Comparison of ENCODE assay signal across 1 cellular context in the genomic region with DNA sequence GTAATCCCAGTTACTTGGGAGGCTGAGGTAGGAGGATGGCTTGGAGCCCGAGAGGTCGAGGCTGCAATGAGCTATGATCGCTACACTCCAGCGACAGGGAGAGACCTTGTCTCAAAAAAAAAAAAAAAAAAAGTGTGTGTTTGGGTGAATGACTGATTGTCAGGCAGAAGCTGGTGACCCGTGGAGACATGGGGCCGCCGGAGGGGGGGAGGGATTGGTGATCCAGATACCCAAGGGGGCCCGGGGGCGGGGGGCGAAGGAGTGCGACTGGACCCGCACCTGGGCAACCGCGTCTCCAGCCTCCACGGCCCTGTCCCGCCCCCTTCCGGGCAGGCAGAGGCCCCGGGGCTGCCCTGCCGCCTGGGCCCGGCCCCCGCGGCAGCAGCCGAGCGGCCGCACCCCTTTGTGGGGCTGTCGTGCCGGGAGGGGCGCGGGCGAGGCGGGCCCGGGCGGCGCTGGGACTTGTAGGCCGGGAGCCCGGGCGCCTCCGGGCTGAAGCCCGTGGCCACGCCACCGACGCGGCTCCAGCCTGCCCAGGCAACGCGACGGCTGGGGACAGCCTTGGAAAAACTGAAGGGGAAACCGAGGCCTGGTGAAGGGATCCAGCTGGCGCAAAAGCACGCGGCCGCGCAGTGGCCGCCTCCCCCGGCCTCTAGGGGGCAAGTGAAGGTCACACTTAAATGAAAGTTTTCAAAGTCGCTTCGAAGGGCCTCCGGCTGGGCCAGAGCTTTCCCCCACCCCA.
TF ChIP-seq lines count a peak whose summit lies in the region.

No MANE protein-coding gene starts in this region.

TF ChIP-seq in K562, 482 proteins besides CTCF, POLR2A, EP300 and RAD21 (continued from another document and continues in another):
- TF ChIP-seq, protein P1, sequence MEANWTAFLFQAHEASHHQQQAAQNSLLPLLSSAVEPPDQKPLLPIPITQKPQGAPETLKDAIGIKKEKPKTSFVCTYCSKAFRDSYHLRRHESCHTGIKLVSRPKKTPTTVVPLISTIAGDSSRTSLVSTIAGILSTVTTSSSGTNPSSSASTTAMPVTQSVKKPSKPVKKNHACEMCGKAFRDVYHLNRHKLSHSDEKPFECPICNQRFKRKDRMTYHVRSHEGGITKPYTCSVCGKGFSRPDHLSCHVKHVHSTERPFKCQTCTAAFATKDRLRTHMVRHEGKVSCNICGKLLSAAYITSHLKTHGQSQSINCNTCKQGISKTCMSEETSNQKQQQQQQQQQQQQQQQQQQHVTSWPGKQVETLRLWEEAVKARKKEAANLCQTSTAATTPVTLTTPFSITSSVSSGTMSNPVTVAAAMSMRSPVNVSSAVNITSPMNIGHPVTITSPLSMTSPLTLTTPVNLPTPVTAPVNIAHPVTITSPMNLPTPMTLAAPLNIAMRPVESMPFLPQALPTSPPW (CRISPR knock-in tag; IDR thresholded peaks at IDR 0.05) = peak; percentile 97
- TF ChIP-seq, protein P2, sequence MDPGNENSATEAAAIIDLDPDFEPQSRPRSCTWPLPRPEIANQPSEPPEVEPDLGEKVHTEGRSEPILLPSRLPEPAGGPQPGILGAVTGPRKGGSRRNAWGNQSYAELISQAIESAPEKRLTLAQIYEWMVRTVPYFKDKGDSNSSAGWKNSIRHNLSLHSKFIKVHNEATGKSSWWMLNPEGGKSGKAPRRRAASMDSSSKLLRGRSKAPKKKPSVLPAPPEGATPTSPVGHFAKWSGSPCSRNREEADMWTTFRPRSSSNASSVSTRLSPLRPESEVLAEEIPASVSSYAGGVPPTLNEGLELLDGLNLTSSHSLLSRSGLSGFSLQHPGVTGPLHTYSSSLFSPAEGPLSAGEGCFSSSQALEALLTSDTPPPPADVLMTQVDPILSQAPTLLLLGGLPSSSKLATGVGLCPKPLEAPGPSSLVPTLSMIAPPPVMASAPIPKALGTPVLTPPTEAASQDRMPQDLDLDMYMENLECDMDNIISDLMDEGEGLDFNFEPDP (CRISPR knock-in tag; IDR thresholded peaks at IDR 0.05) = no peak
- TF ChIP-seq KDM5B (IDR thresholded peaks at IDR 0.05; ENCODE audit: insufficient replicate concordance, low read depth, low read length) (peak; percentile 56), ESRRA (IDR thresholded peaks at IDR 0.05; ENCODE audit: borderline replicate concordance, low read depth) (peak; percentile 98), YY1 (IDR thresholded peaks at IDR 0.05; ENCODE audit: borderline replicate concordance in 1 of 3, control insufficient read depth in 1 of 3, extremely low read depth in 1 of 3, insufficient read depth in 3 of 3, insufficient read length in 1 of 3, insufficient replicate concordance in 2 of 3, low read depth in 1 of 3, low read length in 2 of 3) (peak in 2 of 3 experiments; percentile 39 to 51), KLF1 (tag; IDR thresholded peaks at IDR 0.05) (peak; percentile 86), HNRNPL (IDR thresholded peaks at IDR 0.05; ENCODE audit: low read depth, low read length) (peak; percentile 85), SMAD4 (CRISPR knock-in tag; conservative IDR thresholded peaks at IDR 0.05) (peak; percentile 69), ZNF766 (CRISPR knock-in tag; conservative IDR thresholded peaks at IDR 0.05) (peak; percentile 51; the same call in 1 of the 2 replicates), LEF1 (IDR thresholded peaks at IDR 0.05) (no peak), RBM34 (IDR thresholded peaks at IDR 0.05; ENCODE audit: borderline replicate concordance, insufficient read depth, low read length) (no peak), CBFA2T2 (conservative IDR thresholded peaks at IDR 0.05) (no peak), SIN3A (IDR thresholded peaks at IDR 0.05; ENCODE audit: borderline replicate concordance in 2 of 2, control insufficient read depth in 1 of 2, low read depth in 2 of 2, low read length in 2 of 2) (peak in 1 of 2 experiments; percentile 72; a peak in 1 of 4 replicates), SPI1 (IDR thresholded peaks at IDR 0.05; ENCODE audit: borderline replicate concordance, low read depth, low read length) (no peak), CBFA2T3 (IDR thresholded peaks at IDR 0.05) (no peak), POU5F1 (IDR thresholded peaks at IDR 0.05; ENCODE audit: borderline replicate concordance, low read depth, low read length, partially characterized antibody) (no peak), GTF2E2 (tag; IDR thresholded peaks at IDR 0.05) (0 out of 2 replicates have a peak, but pooled peaks have one; percentile 4)
- TF ChIP-seq, protein P3, sequence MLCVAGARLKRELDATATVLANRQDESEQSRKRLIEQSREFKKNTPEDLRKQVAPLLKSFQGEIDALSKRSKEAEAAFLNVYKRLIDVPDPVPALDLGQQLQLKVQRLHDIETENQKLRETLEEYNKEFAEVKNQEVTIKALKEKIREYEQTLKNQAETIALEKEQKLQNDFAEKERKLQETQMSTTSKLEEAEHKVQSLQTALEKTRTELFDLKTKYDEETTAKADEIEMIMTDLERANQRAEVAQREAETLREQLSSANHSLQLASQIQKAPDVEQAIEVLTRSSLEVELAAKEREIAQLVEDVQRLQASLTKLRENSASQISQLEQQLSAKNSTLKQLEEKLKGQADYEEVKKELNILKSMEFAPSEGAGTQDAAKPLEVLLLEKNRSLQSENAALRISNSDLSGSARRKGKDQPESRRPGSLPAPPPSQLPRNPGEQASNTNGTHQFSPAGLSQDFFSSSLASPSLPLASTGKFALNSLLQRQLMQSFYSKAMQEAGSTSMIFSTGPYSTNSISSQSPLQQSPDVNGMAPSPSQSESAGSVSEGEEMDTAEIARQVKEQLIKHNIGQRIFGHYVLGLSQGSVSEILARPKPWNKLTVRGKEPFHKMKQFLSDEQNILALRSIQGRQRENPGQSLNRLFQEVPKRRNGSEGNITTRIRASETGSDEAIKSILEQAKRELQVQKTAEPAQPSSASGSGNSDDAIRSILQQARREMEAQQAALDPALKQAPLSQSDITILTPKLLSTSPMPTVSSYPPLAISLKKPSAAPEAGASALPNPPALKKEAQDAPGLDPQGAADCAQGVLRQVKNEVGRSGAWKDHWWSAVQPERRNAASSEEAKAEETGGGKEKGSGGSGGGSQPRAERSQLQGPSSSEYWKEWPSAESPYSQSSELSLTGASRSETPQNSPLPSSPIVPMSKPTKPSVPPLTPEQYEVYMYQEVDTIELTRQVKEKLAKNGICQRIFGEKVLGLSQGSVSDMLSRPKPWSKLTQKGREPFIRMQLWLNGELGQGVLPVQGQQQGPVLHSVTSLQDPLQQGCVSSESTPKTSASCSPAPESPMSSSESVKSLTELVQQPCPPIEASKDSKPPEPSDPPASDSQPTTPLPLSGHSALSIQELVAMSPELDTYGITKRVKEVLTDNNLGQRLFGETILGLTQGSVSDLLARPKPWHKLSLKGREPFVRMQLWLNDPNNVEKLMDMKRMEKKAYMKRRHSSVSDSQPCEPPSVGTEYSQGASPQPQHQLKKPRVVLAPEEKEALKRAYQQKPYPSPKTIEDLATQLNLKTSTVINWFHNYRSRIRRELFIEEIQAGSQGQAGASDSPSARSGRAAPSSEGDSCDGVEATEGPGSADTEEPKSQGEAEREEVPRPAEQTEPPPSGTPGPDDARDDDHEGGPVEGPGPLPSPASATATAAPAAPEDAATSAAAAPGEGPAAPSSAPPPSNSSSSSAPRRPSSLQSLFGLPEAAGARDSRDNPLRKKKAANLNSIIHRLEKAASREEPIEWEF (CRISPR knock-in tag; IDR thresholded peaks at IDR 0.05) = peak; percentile 47
- TF ChIP-seq, protein P4, sequence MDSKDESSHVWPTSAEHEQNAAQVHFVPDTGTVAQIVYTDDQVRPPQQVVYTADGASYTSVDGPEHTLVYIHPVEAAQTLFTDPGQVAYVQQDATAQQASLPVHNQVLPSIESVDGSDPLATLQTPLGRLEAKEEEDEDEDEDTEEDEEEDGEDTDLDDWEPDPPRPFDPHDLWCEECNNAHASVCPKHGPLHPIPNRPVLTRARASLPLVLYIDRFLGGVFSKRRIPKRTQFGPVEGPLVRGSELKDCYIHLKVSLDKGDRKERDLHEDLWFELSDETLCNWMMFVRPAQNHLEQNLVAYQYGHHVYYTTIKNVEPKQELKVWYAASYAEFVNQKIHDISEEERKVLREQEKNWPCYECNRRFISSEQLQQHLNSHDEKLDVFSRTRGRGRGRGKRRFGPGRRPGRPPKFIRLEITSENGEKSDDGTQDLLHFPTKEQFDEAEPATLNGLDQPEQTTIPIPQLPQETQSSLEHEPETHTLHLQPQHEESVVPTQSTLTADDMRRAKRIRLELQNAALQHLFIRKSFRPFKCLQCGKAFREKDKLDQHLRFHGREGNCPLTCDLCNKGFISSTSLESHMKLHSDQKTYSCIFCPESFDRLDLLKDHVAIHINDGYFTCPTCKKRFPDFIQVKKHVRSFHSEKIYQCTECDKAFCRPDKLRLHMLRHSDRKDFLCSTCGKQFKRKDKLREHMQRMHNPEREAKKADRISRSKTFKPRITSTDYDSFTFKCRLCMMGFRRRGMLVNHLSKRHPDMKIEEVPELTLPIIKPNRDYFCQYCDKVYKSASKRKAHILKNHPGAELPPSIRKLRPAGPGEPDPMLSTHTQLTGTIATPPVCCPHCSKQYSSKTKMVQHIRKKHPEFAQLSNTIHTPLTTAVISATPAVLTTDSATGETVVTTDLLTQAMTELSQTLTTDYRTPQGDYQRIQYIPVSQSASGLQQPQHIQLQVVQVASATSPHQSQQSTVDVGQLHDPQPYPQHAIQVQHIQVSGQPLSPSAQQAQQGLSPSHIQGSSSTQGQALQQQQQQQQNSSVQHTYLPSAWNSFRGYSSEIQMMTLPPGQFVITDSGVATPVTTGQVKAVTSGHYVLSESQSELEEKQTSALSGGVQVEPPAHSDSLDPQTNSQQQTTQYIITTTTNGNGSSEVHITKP (IDR thresholded peaks at IDR 0.05; ENCODE audit: partially characterized antibody) = peak; percentile 26
- TF ChIP-seq, protein P5, sequence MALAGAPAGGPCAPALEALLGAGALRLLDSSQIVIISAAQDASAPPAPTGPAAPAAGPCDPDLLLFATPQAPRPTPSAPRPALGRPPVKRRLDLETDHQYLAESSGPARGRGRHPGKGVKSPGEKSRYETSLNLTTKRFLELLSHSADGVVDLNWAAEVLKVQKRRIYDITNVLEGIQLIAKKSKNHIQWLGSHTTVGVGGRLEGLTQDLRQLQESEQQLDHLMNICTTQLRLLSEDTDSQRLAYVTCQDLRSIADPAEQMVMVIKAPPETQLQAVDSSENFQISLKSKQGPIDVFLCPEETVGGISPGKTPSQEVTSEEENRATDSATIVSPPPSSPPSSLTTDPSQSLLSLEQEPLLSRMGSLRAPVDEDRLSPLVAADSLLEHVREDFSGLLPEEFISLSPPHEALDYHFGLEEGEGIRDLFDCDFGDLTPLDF (CRISPR knock-in tag; IDR thresholded peaks at IDR 0.05) = 0 out of 2 replicates have a peak, but pooled peaks have one; percentile 49
- TF ChIP-seq, protein P6, sequence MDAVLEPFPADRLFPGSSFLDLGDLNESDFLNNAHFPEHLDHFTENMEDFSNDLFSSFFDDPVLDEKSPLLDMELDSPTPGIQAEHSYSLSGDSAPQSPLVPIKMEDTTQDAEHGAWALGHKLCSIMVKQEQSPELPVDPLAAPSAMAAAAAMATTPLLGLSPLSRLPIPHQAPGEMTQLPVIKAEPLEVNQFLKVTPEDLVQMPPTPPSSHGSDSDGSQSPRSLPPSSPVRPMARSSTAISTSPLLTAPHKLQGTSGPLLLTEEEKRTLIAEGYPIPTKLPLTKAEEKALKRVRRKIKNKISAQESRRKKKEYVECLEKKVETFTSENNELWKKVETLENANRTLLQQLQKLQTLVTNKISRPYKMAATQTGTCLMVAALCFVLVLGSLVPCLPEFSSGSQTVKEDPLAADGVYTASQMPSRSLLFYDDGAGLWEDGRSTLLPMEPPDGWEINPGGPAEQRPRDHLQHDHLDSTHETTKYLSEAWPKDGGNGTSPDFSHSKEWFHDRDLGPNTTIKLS (IDR thresholded peaks at IDR 0.05; ENCODE audit: borderline replicate concordance, low read depth) = peak; percentile 67
- TF ChIP-seq, protein P7, sequence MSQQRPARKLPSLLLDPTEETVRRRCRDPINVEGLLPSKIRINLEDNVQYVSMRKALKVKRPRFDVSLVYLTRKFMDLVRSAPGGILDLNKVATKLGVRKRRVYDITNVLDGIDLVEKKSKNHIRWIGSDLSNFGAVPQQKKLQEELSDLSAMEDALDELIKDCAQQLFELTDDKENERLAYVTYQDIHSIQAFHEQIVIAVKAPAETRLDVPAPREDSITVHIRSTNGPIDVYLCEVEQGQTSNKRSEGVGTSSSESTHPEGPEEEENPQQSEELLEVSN (IDR thresholded peaks at IDR 0.05; ENCODE audit: borderline replicate concordance in 1 of 2, extremely low read depth in 1 of 2, insufficient read depth in 1 of 2, insufficient read length in 1 of 2, low read depth in 1 of 2, low read length in 1 of 2, poor library complexity in 1 of 2, severe bottlenecking in 1 of 2) = peak in 1 of 2 experiments; percentile 62
